ENCODE assay signal across 1 cellular context in the genomic region with DNA sequence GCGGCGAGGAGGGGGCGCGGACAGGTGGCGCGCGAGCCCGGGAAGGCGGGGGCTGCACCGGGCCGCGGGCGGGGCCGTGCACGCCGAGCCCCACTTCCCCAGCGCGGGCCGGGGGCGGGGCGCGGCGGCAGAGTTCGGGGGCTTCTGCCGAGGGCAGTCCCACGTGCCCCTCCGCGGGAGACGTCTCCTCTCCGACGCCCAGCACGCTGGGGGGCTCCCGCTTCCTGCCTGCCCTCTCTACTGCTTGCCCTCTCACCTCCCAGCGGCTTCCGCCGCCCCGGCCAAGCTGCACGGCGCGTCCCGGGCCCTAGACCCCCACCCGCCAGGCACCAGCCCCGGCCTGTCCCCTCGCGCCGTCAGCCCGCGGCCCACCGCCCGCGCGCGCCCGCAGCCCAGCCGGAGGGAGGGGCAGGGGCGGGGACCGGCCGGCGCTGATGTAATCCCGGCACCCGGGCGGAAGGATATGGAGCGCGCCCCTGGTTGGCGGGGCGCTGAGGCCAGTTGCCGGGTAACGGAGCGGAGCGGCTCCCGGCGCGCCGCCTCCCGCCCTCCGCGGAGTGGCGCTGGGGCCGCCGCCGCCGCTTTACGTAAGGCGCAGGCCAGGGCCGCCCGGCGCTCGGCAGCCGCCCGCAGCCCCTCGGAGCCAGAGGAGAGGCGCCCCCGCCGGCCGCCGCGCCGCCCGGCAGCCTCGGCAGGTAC.
TF ChIP-seq lines count a peak whose summit lies in the region.

A gene with protein sequence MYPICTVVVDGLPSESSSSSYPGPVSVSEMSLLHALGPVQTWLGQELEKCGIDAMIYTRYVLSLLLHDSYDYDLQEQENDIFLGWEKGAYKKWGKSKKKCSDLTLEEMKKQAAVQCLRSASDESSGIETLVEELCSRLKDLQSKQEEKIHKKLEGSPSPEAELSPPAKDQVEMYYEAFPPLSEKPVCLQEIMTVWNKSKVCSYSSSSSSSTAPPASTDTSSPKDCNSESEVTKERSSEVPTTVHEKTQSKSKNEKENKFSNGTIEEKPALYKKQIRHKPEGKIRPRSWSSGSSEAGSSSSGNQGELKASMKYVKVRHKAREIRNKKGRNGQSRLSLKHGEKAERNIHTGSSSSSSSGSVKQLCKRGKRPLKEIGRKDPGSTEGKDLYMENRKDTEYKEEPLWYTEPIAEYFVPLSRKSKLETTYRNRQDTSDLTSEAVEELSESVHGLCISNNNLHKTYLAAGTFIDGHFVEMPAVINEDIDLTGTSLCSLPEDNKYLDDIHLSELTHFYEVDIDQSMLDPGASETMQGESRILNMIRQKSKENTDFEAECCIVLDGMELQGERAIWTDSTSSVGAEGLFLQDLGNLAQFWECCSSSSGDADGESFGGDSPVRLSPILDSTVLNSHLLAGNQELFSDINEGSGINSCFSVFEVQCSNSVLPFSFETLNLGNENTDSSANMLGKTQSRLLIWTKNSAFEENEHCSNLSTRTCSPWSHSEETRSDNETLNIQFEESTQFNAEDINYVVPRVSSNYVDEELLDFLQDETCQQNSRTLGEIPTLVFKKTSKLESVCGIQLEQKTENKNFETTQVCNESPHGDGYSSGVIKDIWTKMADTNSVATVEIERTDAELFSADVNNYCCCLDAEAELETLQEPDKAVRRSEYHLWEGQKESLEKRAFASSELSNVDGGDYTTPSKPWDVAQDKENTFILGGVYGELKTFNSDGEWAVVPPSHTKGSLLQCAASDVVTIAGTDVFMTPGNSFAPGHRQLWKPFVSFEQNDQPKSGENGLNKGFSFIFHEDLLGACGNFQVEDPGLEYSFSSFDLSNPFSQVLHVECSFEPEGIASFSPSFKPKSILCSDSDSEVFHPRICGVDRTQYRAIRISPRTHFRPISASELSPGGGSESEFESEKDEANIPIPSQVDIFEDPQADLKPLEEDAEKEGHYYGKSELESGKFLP (N-terminal part only) (plus strand): TSS at position 581 of the 699 bp plus-strand sequence. CDS start 41,727 bp downstream, outside the sequence.

TF ChIP-seq in HepG2, 621 proteins besides CTCF, POLR2A, EP300 and RAD21 (continued from another document and continues in another):
- TF ChIP-seq, protein P1, sequence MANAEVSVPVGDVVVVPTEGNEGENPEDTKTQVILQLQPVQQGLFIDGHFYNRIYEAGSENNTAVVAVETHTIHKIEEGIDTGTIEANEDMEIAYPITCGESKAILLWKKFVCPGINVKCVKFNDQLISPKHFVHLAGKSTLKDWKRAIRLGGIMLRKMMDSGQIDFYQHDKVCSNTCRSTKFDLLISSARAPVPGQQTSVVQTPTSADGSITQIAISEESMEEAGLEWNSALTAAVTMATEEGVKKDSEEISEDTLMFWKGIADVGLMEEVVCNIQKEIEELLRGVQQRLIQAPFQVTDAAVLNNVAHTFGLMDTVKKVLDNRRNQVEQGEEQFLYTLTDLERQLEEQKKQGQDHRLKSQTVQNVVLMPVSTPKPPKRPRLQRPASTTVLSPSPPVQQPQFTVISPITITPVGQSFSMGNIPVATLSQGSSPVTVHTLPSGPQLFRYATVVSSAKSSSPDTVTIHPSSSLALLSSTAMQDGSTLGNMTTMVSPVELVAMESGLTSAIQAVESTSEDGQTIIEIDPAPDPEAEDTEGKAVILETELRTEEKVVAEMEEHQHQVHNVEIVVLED (CRISPR knock-in tag; IDR thresholded peaks at IDR 0.05; ENCODE audit: borderline replicate concordance) = peak; percentile 82
- TF ChIP-seq ZNF749 (CRISPR knock-in tag; IDR thresholded peaks at IDR 0.05; ENCODE audit: borderline replicate concordance) (no peak; the same call in 1 of the 2 replicates), NFKB2 (CRISPR knock-in tag; IDR thresholded peaks at IDR 0.05; ENCODE audit: borderline replicate concordance) (no peak), RBFOX2 (IDR thresholded peaks at IDR 0.05; ENCODE audit: low read depth, low read length) (no peak; the same call in 1 of the 2 replicates), KDM4B (CRISPR knock-in tag; IDR thresholded peaks at IDR 0.05) (no peak), NR3C1 (CRISPR knock-in tag; IDR thresholded peaks at IDR 0.05) (no peak), SMC3 (IDR thresholded peaks at IDR 0.05; ENCODE audit: low read length) (no peak), FOXO1 (CRISPR knock-in tag; IDR thresholded peaks at IDR 0.05) (peak; percentile 28; the same call in 1 of the 2 replicates), STAT5B (CRISPR knock-in tag; IDR thresholded peaks at IDR 0.05) (no peak), ZNF235 (CRISPR knock-in tag; IDR thresholded peaks at IDR 0.05; ENCODE audit: borderline replicate concordance) (peak; percentile 41; the same call in 1 of the 2 replicates), ATF1 (CRISPR knock-in tag; IDR thresholded peaks at IDR 0.05) (no peak), ZBTB3 (CRISPR knock-in tag; IDR thresholded peaks at IDR 0.05; ENCODE audit: borderline replicate concordance, low read depth) (no peak), THYN1 (CRISPR knock-in tag; IDR thresholded peaks at IDR 0.05; ENCODE audit: borderline replicate concordance, low read depth) (no peak), PHF5A (CRISPR knock-in tag; IDR thresholded peaks at IDR 0.05; ENCODE audit: low read depth, unreplicated experiment) (no peak)
- TF ChIP-seq, protein P2, sequence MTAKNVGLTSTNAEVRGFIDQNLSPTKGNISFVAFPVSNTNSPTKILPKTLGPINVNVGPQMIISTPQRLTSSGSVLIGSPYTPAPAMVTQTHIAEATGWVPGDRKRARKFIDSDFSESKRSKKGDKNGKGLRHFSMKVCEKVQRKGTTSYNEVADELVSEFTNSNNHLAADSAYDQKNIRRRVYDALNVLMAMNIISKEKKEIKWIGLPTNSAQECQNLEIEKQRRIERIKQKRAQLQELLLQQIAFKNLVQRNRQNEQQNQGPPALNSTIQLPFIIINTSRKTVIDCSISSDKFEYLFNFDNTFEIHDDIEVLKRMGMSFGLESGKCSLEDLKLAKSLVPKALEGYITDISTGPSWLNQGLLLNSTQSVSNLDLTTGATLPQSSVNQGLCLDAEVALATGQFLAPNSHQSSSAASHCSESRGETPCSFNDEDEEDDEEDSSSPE (CRISPR knock-in tag; IDR thresholded peaks at IDR 0.05) = peak; percentile 70
- TF ChIP-seq, protein P3, sequence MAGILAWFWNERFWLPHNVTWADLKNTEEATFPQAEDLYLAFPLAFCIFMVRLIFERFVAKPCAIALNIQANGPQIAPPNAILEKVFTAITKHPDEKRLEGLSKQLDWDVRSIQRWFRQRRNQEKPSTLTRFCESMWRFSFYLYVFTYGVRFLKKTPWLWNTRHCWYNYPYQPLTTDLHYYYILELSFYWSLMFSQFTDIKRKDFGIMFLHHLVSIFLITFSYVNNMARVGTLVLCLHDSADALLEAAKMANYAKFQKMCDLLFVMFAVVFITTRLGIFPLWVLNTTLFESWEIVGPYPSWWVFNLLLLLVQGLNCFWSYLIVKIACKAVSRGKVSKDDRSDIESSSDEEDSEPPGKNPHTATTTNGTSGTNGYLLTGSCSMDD (CRISPR knock-in tag; IDR thresholded peaks at IDR 0.05) = no peak
- TF ChIP-seq, protein P4, sequence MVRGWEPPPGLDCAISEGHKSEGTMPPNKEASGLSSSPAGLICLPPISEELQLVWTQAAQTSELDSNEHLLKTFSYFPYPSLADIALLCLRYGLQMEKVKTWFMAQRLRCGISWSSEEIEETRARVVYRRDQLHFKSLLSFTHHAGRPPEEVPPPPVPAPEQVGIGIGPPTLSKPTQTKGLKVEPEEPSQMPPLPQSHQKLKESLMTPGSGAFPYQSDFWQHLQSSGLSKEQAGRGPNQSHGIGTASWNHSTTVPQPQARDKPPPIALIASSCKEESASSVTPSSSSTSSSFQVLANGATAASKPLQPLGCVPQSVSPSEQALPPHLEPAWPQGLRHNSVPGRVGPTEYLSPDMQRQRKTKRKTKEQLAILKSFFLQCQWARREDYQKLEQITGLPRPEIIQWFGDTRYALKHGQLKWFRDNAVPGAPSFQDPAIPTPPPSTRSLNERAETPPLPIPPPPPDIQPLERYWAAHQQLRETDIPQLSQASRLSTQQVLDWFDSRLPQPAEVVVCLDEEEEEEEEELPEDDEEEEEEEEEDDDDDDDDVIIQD (CRISPR knock-in tag; IDR thresholded peaks at IDR 0.05; ENCODE audit: low read depth) = no peak
- TF ChIP-seq, protein P5, sequence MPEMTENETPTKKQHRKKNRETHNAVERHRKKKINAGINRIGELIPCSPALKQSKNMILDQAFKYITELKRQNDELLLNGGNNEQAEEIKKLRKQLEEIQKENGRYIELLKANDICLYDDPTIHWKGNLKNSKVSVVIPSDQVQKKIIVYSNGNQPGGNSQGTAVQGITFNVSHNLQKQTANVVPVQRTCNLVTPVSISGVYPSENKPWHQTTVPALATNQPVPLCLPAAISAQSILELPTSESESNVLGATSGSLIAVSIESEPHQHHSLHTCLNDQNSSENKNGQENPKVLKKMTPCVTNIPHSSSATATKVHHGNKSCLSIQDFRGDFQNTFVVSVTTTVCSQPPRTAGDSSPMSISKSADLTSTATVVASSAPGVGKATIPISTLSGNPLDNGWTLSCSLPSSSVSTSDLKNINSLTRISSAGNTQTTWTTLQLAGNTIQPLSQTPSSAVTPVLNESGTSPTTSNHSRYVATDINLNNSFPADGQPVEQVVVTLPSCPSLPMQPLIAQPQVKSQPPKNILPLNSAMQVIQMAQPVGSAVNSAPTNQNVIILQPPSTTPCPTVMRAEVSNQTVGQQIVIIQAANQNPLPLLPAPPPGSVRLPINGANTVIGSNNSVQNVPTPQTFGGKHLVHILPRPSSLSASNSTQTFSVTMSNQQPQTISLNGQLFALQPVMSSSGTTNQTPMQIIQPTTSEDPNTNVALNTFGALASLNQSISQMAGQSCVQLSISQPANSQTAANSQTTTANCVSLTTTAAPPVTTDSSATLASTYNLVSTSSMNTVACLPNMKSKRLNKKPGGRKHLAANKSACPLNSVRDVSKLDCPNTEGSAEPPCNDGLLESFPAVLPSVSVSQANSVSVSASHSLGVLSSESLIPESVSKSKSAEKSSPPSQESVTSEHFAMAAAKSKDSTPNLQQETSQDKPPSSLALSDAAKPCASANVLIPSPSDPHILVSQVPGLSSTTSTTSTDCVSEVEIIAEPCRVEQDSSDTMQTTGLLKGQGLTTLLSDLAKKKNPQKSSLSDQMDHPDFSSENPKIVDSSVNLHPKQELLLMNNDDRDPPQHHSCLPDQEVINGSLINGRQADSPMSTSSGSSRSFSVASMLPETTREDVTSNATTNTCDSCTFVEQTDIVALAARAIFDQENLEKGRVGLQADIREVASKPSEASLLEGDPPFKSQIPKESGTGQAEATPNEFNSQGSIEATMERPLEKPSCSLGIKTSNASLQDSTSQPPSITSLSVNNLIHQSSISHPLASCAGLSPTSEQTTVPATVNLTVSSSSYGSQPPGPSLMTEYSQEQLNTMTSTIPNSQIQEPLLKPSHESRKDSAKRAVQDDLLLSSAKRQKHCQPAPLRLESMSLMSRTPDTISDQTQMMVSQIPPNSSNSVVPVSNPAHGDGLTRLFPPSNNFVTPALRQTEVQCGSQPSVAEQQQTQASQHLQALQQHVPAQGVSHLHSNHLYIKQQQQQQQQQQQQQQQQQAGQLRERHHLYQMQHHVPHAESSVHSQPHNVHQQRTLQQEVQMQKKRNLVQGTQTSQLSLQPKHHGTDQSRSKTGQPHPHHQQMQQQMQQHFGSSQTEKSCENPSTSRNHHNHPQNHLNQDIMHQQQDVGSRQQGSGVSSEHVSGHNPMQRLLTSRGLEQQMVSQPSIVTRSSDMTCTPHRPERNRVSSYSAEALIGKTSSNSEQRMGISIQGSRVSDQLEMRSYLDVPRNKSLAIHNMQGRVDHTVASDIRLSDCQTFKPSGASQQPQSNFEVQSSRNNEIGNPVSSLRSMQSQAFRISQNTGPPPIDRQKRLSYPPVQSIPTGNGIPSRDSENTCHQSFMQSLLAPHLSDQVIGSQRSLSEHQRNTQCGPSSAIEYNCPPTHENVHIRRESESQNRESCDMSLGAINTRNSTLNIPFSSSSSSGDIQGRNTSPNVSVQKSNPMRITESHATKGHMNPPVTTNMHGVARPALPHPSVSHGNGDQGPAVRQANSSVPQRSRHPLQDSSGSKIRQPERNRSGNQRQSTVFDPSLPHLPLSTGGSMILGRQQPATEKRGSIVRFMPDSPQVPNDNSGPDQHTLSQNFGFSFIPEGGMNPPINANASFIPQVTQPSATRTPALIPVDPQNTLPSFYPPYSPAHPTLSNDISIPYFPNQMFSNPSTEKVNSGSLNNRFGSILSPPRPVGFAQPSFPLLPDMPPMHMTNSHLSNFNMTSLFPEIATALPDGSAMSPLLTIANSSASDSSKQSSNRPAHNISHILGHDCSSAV (CRISPR knock-in tag; IDR thresholded peaks at IDR 0.05; ENCODE audit: borderline replicate concordance) = no peak
- TF ChIP-seq, protein P6, sequence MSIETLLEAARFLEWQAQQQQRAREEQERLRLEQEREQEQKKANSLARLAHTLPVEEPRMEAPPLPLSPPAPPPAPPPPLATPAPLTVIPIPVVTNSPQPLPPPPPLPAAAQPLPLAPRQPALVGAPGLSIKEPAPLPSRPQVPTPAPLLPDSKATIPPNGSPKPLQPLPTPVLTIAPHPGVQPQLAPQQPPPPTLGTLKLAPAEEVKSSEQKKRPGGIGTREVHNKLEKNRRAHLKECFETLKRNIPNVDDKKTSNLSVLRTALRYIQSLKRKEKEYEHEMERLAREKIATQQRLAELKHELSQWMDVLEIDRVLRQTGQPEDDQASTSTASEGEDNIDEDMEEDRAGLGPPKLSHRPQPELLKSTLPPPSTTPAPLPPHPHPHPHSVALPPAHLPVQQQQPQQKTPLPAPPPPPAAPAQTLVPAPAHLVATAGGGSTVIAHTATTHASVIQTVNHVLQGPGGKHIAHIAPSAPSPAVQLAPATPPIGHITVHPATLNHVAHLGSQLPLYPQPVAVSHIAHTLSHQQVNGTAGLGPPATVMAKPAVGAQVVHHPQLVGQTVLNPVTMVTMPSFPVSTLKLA (IDR thresholded peaks at IDR 0.05) = no peak
- TF ChIP-seq, protein P7, sequence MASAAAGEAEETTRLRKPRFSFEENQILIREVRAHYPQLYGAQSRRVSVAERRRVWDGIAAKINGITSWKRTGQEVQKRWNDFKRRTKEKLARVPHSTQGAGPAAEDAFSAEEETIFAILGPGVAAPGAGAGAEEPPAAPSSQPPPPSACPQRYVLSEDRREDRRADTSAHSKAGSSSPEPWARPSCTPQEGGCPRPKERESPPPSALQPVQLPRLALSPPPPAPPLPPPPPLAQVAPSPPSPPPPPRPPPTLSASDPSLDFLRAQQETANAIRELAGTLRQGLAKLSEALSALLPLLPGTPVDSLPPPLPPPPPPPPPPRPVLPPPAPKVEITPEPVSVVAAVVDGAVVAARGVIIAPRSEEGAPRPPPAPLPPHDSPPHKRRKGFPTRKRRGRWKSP (CRISPR knock-in tag; IDR thresholded peaks at IDR 0.05) = 0 out of 2 replicates have a peak, but pooled peaks have one; percentile 30
- TF ChIP-seq, protein P8, sequence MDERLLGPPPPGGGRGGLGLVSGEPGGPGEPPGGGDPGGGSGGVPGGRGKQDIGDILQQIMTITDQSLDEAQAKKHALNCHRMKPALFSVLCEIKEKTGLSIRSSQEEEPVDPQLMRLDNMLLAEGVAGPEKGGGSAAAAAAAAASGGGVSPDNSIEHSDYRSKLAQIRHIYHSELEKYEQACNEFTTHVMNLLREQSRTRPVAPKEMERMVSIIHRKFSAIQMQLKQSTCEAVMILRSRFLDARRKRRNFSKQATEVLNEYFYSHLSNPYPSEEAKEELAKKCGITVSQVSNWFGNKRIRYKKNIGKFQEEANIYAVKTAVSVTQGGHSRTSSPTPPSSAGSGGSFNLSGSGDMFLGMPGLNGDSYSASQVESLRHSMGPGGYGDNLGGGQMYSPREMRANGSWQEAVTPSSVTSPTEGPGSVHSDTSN (CRISPR knock-in tag; IDR thresholded peaks at IDR 0.05) = no peak
- TF ChIP-seq, protein P9, sequence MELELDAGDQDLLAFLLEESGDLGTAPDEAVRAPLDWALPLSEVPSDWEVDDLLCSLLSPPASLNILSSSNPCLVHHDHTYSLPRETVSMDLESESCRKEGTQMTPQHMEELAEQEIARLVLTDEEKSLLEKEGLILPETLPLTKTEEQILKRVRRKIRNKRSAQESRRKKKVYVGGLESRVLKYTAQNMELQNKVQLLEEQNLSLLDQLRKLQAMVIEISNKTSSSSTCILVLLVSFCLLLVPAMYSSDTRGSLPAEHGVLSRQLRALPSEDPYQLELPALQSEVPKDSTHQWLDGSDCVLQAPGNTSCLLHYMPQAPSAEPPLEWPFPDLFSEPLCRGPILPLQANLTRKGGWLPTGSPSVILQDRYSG (CRISPR knock-in tag; IDR thresholded peaks at IDR 0.05) = no peak
